Comparison of ENCODE assay signal across 6 cellular contexts in genomic region chr11:574632-575323, GRCh38. TPM values are rescaled to one million over a fixed set of nuclear protein-coding genes. Genes with fewer than 3 reads are reported as not detected.
DNase-seq lines count a peak whose midpoint lies in the region; ATAC-seq and TF ChIP-seq lines count a peak whose summit lies in the region.

No MANE protein-coding gene starts in this region.

- peak overlapping the region; percentile 70 for H3K4me3 Mint-ChIP-seq in natural killer cell treated with Interleukin-12 subunit alpha and Interleukin-12 subunit beta and Interleukin-15 and Interleukin-18, amount 100 ng/mL, for 72 hours

- DNase-seq in astrocyte of the spinal cord (ENCODE audit: low read depth, low spot score) (no peak), AG20443 (ENCODE audit: low spot score) (no peak), retina (no peak), NCI-H510A treated with DMSO at 0.1 percent for 48 hours (lab: John Stamatoyannopoulos, UW) (no peak)
- no peak for DNase-seq in natural killer cell treated with Interleukin-12 subunit alpha and Interleukin-12 subunit beta and Interleukin-15 and Interleukin-18, amount 100 ng/mL, for 72 hours (ENCODE audit: low spot score)

- in situ Hi-C loops in astrocyte of the spinal cord (cut with HindIII; ENCODE audit: low sequenced_read_pairs) = no loop called here

- no peak for TF ChIP-seq CTCF in astrocyte of the spinal cord (IDR thresholded peaks at IDR 0.05; ENCODE audit: low read depth, low read length)

- H3K27me3 Mint-ChIP-seq in natural killer cell treated with Interleukin-12 subunit alpha and Interleukin-12 subunit beta and Interleukin-15 and Interleukin-18, amount 100 ng/mL, for 72 hours = peaks cover 11% of the 10 kb centered on the region in 2 donors

- H3K9me3 Mint-ChIP-seq in natural killer cell treated with Interleukin-12 subunit alpha and Interleukin-12 subunit beta and Interleukin-15 and Interleukin-18, amount 100 ng/mL, for 72 hours = no peaks in the 10 kb centered on the region

- peaks cover 18 to 27% of the 10 kb centered on the region in 2 donors for H3K4me1 Mint-ChIP-seq in natural killer cell treated with Interleukin-12 subunit alpha and Interleukin-12 subunit beta and Interleukin-15 and Interleukin-18, amount 100 ng/mL, for 72 hours (ENCODE audit: low read depth in 2 of 2)

- peak overlapping the region; percentile 48 for H3K4me3 ChIP-seq in astrocyte of the spinal cord (ENCODE audit: low read depth, low read length)

- no peaks in the 10 kb centered on the region for H3K36me3 Mint-ChIP-seq in natural killer cell treated with Interleukin-12 subunit alpha and Interleukin-12 subunit beta and Interleukin-15 and Interleukin-18, amount 100 ng/mL, for 72 hours

- H3K27ac Mint-ChIP-seq in natural killer cell treated with Interleukin-12 subunit alpha and Interleukin-12 subunit beta and Interleukin-15 and Interleukin-18, amount 100 ng/mL, for 72 hours = peak overlapping the region in 1 of 2 donors; percentile 15

- peak; percentile 3 for ATAC-seq in GM21723 (IDR thresholded peaks at IDR 0.05; ENCODE audit: unreplicated experiment)
- no peak for ATAC-seq in natural killer cell treated with Interleukin-12 subunit alpha and Interleukin-12 subunit beta and Interleukin-15 and Interleukin-18, amount 100 ng/mL, for 72 hours

RNA-seq across cellular contexts. Expression of gene PHRF1, which starts 1.5 kb away (rescaled TPM):
- total RNA-seq in natural killer cell treated with Interleukin-12 subunit alpha and Interleukin-12 subunit beta and Interleukin-15 and Interleukin-18, amount 100 ng/mL, for 72 hours = 10 to 100 TPM; 49.2 to 85.7 TPM

RNA-seq across cellular contexts. Expression of gene RASSF7, which starts 14.0 kb away (rescaled TPM):
- total RNA-seq in natural killer cell treated with Interleukin-12 subunit alpha and Interleukin-12 subunit beta and Interleukin-15 and Interleukin-18, amount 100 ng/mL, for 72 hours = 10 to 100 TPM; 13.3 to 22.9 TPM

RNA-seq across cellular contexts. Expression of gene LMNTD2, which starts 14.2 kb away (rescaled TPM):
- 1 to 10 TPM; 1.1 to 2.1 TPM for total RNA-seq in natural killer cell treated with Interleukin-12 subunit alpha and Interleukin-12 subunit beta and Interleukin-15 and Interleukin-18, amount 100 ng/mL, for 72 hours

RNA-seq across cellular contexts. Expression of gene LRRC56, which starts 37.5 kb away (rescaled TPM):
- total RNA-seq in natural killer cell treated with Interleukin-12 subunit alpha and Interleukin-12 subunit beta and Interleukin-15 and Interleukin-18, amount 100 ng/mL, for 72 hours = 1 to 10 TPM in 1 of 2 donors, under 1 TPM in 1; 0.98 to 1.8 TPM

RNA-seq across cellular contexts. Expression of gene HRAS, which starts 39.4 kb away (rescaled TPM):
- 10 to 100 TPM; 33.6 to 83.5 TPM for total RNA-seq in natural killer cell treated with Interleukin-12 subunit alpha and Interleukin-12 subunit beta and Interleukin-15 and Interleukin-18, amount 100 ng/mL, for 72 hours
